Comparison of ENCODE assay signal across 25 cellular contexts in genomic region chr15:68124700-68125099, GRCh38.
"Had no signal": no experiment of that assay in that cellular context is flagged by ENCODE, and none has a peak within 500 bp of the region (broad histone marks: within the 10 kb centered on the region; RNA-seq: fewer than 3 reads in every experiment).

No MANE protein-coding gene starts in this region.

- H3K4me3 Mint-ChIP-seq: naive thymus-derived CD8-positive, alpha-beta T cell; stimulated activated effector memory CD8-positive, alpha-beta T cell treated with anti-CD3 and anti-CD28 coated beads, Interleukin-12 subunit alpha, Interleukin-12 subunit beta, amount 100 ng/mL, for 72 hours; stimulated activated naive CD8-positive, alpha-beta T cell treated with anti-CD3 and anti-CD28 coated beads, Interleukin-15, Interleukin-2, amounts not matched to agents 100 ng/mL and 50 ng/mL, for 24 hours had no signal

- H3K27me3 ChIP-seq: left lung, ovary, sigmoid colon, spleen, suprapubic skin, tibial artery, upper lobe of right lung had no signal

- H3K36me3 ChIP-seq: left lung, lower lobe of right lung, ovary, prostate gland, sigmoid colon, suprapubic skin, thoracic aorta, upper lobe of right lung had no signal

- DNase-seq: hippocampal formation; kidney; left colon; left lung; lower lobe of right lung; mammary epithelial cell; mesenchymal stem cell; naive thymus-derived CD8-positive, alpha-beta T cell; ovary; retina; right cardiac atrium; sigmoid colon; small intestine; spleen; stimulated activated CD4-positive, alpha-beta T cell treated with anti-CD3 and anti-CD28 coated beads, Interleukin-4, amount 100 ng/mL, for 24 hours; stimulated activated naive CD4-positive, alpha-beta T cell; tibial artery; trophoblast cell; upper lobe of right lung had no signal

- H3K27me3 Mint-ChIP-seq: naive thymus-derived CD8-positive, alpha-beta T cell; stimulated activated naive CD8-positive, alpha-beta T cell treated with anti-CD3 and anti-CD28 coated beads, Interleukin-15, Interleukin-2, amounts not matched to agents 100 ng/mL and 50 ng/mL, for 24 hours had no signal

- ATAC-seq: left colon; left lung; lower lobe of right lung; naive thymus-derived CD8-positive, alpha-beta T cell; right cardiac atrium; stimulated activated effector memory CD8-positive, alpha-beta T cell treated with anti-CD3 and anti-CD28 coated beads, Interleukin-12 subunit alpha, Interleukin-12 subunit beta, amount 100 ng/mL, for 72 hours; upper lobe of right lung had no signal

- H3K27ac Mint-ChIP-seq: stimulated activated naive CD8-positive, alpha-beta T cell treated with anti-CD3 and anti-CD28 coated beads, Interleukin-15, Interleukin-2, amounts not matched to agents 100 ng/mL and 50 ng/mL, for 24 hours had no signal

- H3K4me3 ChIP-seq: left lung, lower lobe of right lung, ovary, prostate gland, sigmoid colon, spleen, suprapubic skin, thoracic aorta, tibial artery, upper lobe of right lung had no signal

- H3K9me3 ChIP-seq: left lung, lower lobe of right lung, ovary, prostate gland, sigmoid colon, suprapubic skin, thoracic aorta, tibial artery, upper lobe of right lung had no signal

- H3K27ac ChIP-seq: left lung, lower lobe of right lung, ovary, prostate gland, sigmoid colon, spleen, suprapubic skin, thoracic aorta, tibial artery, upper lobe of right lung had no signal

- H3K4me1 ChIP-seq: prostate gland had no signal

- FAIRE-seq: kidney, small intestine, urothelium cell line had no signal
